ENCODE assay signal across 32 cellular contexts in genomic region chr3:47848599-47849117, GRCh38. TPM values are rescaled to one million over a fixed set of nuclear protein-coding genes. Genes with fewer than 3 reads are reported as not detected.
DNase-seq lines count a peak whose midpoint lies in the region; ATAC-seq and TF ChIP-seq lines count a peak whose summit lies in the region.
"Had no signal": no experiment of that assay in that cellular context is flagged by ENCODE, and none has a peak within 500 bp of the region (broad histone marks: within the 10 kb centered on the region; RNA-seq: fewer than 3 reads in every experiment).

No MANE protein-coding gene starts in this region.

- 0 out of 2 replicates have a peak, but pooled peaks cover 8% of the 10 kb centered on the region for H3K4me1 ChIP-seq in Caco-2
- H3K4me1 ChIP-seq in HEK293 (ENCODE audit: control insufficient read depth, insufficient read depth, low read length) = no peaks in the 10 kb centered on the region
- peaks cover 0 to 8% (median 0%) of the 10 kb centered on the region in 12 donors for H3K4me1 ChIP-seq in heart left ventricle
- H3K4me1 ChIP-seq: adrenal gland, body of pancreas, prostate gland had no signal

- H3K27me3 ChIP-seq in Caco-2 (replicated peaks; ENCODE audit: control insufficient read depth, insufficient read depth, low read length) (no peaks in the 10 kb centered on the region), heart left ventricle (no peaks in the 10 kb centered on the region)
- H3K27me3 ChIP-seq: adrenal gland, body of pancreas, dorsolateral prefrontal cortex, MG63 had no signal

- BruUV-seq in Caco-2 (replicated peaks; lab: Mats Ljungman, UMichigan) = no TSS peak

- peaks cover 3% of the 10 kb centered on the region for H3K36me3 ChIP-seq in Caco-2 (ENCODE audit: control insufficient read depth, insufficient read depth, low read length)
- H3K36me3 ChIP-seq in HEK293 (ENCODE audit: control insufficient read depth in 2 of 2, insufficient read depth in 1 of 2, low read length in 2 of 2) = peaks cover 0 to 92% of the 10 kb centered on the region in 2 experiments; a peak in 2 of 3 replicates
- peaks cover 0 to 100% (median 96%) of the 10 kb centered on the region in 9 donors for H3K36me3 ChIP-seq in heart left ventricle

- H3K9me3 ChIP-seq in Caco-2 = no peaks in the 10 kb centered on the region
- no peaks in the 10 kb centered on the region for H3K9me3 ChIP-seq in HEK293 (ENCODE audit: control insufficient read depth, insufficient read depth, low read depth, low read length)
- no peaks in the 10 kb centered on the region for H3K9me3 ChIP-seq in heart left ventricle
- H3K9me3 ChIP-seq: adrenal gland, body of pancreas, MG63, prostate gland had no signal

- TF ChIP-seq CTCF in Caco-2 (IDR thresholded peaks at IDR 0.05; ENCODE audit: insufficient read depth in 1 of 2, low read depth in 1 of 2, low read length in 1 of 2, severe bottlenecking in 1 of 2, unreplicated experiment in 1 of 2) (no peak), HEK293 (tag by site-specific recombination; IDR thresholded peaks at IDR 0.05) (no peak), heart left ventricle (IDR thresholded peaks at IDR 0.05) (no peak), neural crest cell (conservative IDR thresholded peaks at IDR 0.05) (no peak)

- intact Hi-C loops in Caco-2 (cut with micrococcal nuclease; ENCODE audit: unreplicated experiment) = no loop called here
- intact Hi-C loops in heart left ventricle (cut with DNase I) = no loop called here

- POLR2A ChIA-PET in Caco-2 (lab: Charles Lee) (no interaction called here), HEK293 (lab: Yijun Ruan, JAX) (interaction anchor here (0.6 kb wide), 1 partner anchor 10 kb away, joined by 5 read pairs; no protein-coding TSS in a partner anchor)

- H3K9me3 Mint-ChIP-seq in Caco-2 (ENCODE audit: unreplicated experiment) = no peaks in the 10 kb centered on the region
- H3K9me3 Mint-ChIP-seq in neural crest cell = no peaks in the 10 kb centered on the region
- H3K9me3 Mint-ChIP-seq: activated naive CD4-positive, alpha-beta T cell treated with anti-CD3 and anti-CD28 coated beads, Interleukin-2, amount 10 ng/mL, durations not matched to agents 7 days and 5 days; activated T-helper 1 cell treated with anti-CD3 and anti-CD28 coated beads, Interleukin-12 subunit alpha, Interleukin-12 subunit beta, Interleukin-2, Interleukin-4 antibody, amounts not matched to agents 30 ng/mL and 10 ng/mL and 1 ng/mL, durations not matched to agents 14 hours and 24 hours and 36 hours; naive B cell; type B pancreatic cell had no signal

- DNase-seq in Caco-2 (no peak), heart left ventricle (no peak), neural crest cell (ENCODE audit: low read depth, low spot score) (no peak), DMS53 (lab: John Stamatoyannopoulos, UW) (no peak), HT-29 (ENCODE audit: low spot score) (no peak), OCI-M1 (lab: John Stamatoyannopoulos, UW) (no peak)
- no peak for DNase-seq in activated CD4-positive, alpha-beta T cell treated with anti-CD3 and anti-CD28 coated beads for 48 hours
- DNase-seq: activated CD4-positive, CD25-positive, alpha-beta regulatory T cell; activated naive CD4-positive, alpha-beta T cell treated with anti-CD3 and anti-CD28 coated beads, Interleukin-2, amount 10 ng/mL, durations not matched to agents 7 days and 5 days; adrenal gland; body of pancreas; DMS79 treated with DMSO at 0.1 percent for 48 hours; dorsolateral prefrontal cortex; GDM1; GM23248; KG1; MG63; midbrain; naive B cell; NCI-H1105 treated with DMSO at 0.1 percent for 48 hours; NCI-H187 treated with DMSO at 0.1 percent for 48 hours; NCI-H2171; NCI-H510A; nucleus accumbens; stimulated activated CD4-positive, alpha-beta T cell treated with anti-CD3 and anti-CD28 coated beads, Interleukin-15, amount 100 ng/mL, for 24 hours; stimulated activated CD4-positive, alpha-beta T cell treated with anti-CD3 and anti-CD28 coated beads, Interleukin-4, amount 100 ng/mL, for 4 hours; substantia nigra; T-helper 1 cell had no signal

- H3K4me3 Mint-ChIP-seq in Caco-2 (ENCODE audit: unreplicated experiment) (no peak overlapping the region), neural crest cell (peak overlapping the region; percentile 38)
- H3K4me3 Mint-ChIP-seq: activated naive CD4-positive, alpha-beta T cell treated with anti-CD3 and anti-CD28 coated beads, Interleukin-2, amount 10 ng/mL, durations not matched to agents 7 days and 5 days; activated T-helper 1 cell treated with anti-CD3 and anti-CD28 coated beads, Interleukin-12 subunit alpha, Interleukin-12 subunit beta, Interleukin-2, Interleukin-4 antibody, amounts not matched to agents 30 ng/mL and 10 ng/mL and 1 ng/mL, durations not matched to agents 14 hours and 24 hours and 36 hours; type B pancreatic cell had no signal

- CTCF ChIA-PET in Caco-2 (lab: Charles Lee) (no interaction called here), HEK293 (lab: Yijun Ruan, JAX) (interaction anchor here (1.2 to 1.4 kb wide), 2 partner anchors 11 to 309 kb away, joined by 3 read pairs; no protein-coding TSS in a partner anchor)

- WGBS in heart left ventricle, 4 donors = 50 to 85% (median 82%) methylated on average over 3 to 23 of the region's 23 CpGs

- TF ChIP-seq POLR2A in heart left ventricle (IDR thresholded peaks at IDR 0.05) = no peak

- no peak overlapping the region for H3K4me3 ChIP-seq in Caco-2 (ENCODE audit: low read depth, low read length)
- H3K4me3 ChIP-seq in HEK293 (ENCODE audit: low read depth, low read length) = no peak overlapping the region
- H3K4me3 ChIP-seq in heart left ventricle = no peak overlapping the region
- H3K4me3 ChIP-seq: adrenal gland, body of pancreas, dorsolateral prefrontal cortex, GM23248, MG63, prostate gland had no signal

- H3K27ac ChIP-seq in HEK293 (ENCODE audit: extremely low read depth, low read depth, low read length) = no peak overlapping the region
- H3K27ac ChIP-seq in heart left ventricle = no peak overlapping the region
- H3K27ac ChIP-seq: body of pancreas, GM23248, prostate gland had no signal

- H3K4me1 Mint-ChIP-seq in Caco-2 (ENCODE audit: low read depth, unreplicated experiment) (no peaks in the 10 kb centered on the region), neural crest cell (peaks cover 18% of the 10 kb centered on the region)
- H3K4me1 Mint-ChIP-seq: activated naive CD4-positive, alpha-beta T cell treated with anti-CD3 and anti-CD28 coated beads, Interleukin-2, amount 10 ng/mL, durations not matched to agents 7 days and 5 days had no signal

- ATAC-seq in heart left ventricle = peak in 3 of 4 donors; percentile 2 to 4 (median 3)
- ATAC-seq: body of pancreas had no signal

- H3K36me3 Mint-ChIP-seq in Caco-2 (ENCODE audit: insufficient read depth, unreplicated experiment) (peaks cover 96% of the 10 kb centered on the region), neural crest cell (ENCODE audit: low read depth) (peaks cover 21% of the 10 kb centered on the region)

- H3K27ac Mint-ChIP-seq in Caco-2 (ENCODE audit: unreplicated experiment) (peak overlapping the region; percentile 48), neural crest cell (ENCODE audit: unreplicated experiment) (no peak overlapping the region)
- H3K27ac Mint-ChIP-seq: activated naive CD4-positive, alpha-beta T cell treated with anti-CD3 and anti-CD28 coated beads, Interleukin-2, amount 10 ng/mL, durations not matched to agents 7 days and 5 days; activated T-helper 1 cell treated with anti-CD3 and anti-CD28 coated beads, Interleukin-12 subunit alpha, Interleukin-12 subunit beta, Interleukin-2, Interleukin-4 antibody, amounts not matched to agents 30 ng/mL and 10 ng/mL and 1 ng/mL, durations not matched to agents 14 hours and 24 hours and 36 hours; type B pancreatic cell had no signal

- H3K27me3 Mint-ChIP-seq in Caco-2 (ENCODE audit: insufficient read depth, unreplicated experiment) (no peaks in the 10 kb centered on the region), neural crest cell (ENCODE audit: low read depth) (peaks cover 15% of the 10 kb centered on the region)
- H3K27me3 Mint-ChIP-seq: activated naive CD4-positive, alpha-beta T cell treated with anti-CD3 and anti-CD28 coated beads, Interleukin-2, amount 10 ng/mL, durations not matched to agents 7 days and 5 days; naive B cell; type B pancreatic cell had no signal

TF ChIP-seq in HEK293, 187 proteins besides CTCF, POLR2A, EP300 and RAD21:
- no peak for TF ChIP-seq ZNF514 (tag by site-specific recombination; IDR thresholded peaks at IDR 0.05)
- 0 out of 2 replicates have a peak, but pooled peaks have one; percentile 21 for TF ChIP-seq ZNF623 (tag by site-specific recombination; IDR thresholded peaks at IDR 0.05)

RNA-seq across cellular contexts. Expression of gene DHX30, which starts 45.7 kb away (rescaled TPM):
- 71.8 and 75.7 TPM in 2 replicates for total RNA-seq in Caco-2 (2022)
- total RNA-seq in heart left ventricle = 10 to 100 TPM; 41.2 to 74.4 (median 49.4) TPM
- 10 to 100 TPM; 30.7 to 56.3 TPM for polyA plus RNA-seq in heart left ventricle
- total RNA-seq in neural crest cell = 140 and 142 TPM in 2 replicates
- total RNA-seq in HT-29 (2014; rRNA removed; shearing (Covaris generic)) = 86.5 and 89.3 TPM in 2 replicates
